ENCODE assay signal across 30 cellular contexts in genomic region chr15:39491115-39491916, GRCh38.
DNase-seq lines count a peak whose midpoint lies in the region; ATAC-seq, FAIRE-seq and TF ChIP-seq lines count a peak whose summit lies in the region.
"Had no signal": no experiment of that assay in that cellular context is flagged by ENCODE, and none has a peak within 500 bp of the region (broad histone marks: within the 10 kb centered on the region; RNA-seq: fewer than 3 reads in every experiment).

No MANE protein-coding gene starts in this region.

- no peak overlapping the region for H3K4me2 ChIP-seq in H9 (ENCODE audit: insufficient read depth, insufficient read length, low read length)
- no peak overlapping the region for H3K4me2 ChIP-seq in endothelial cell of umbilical vein (ENCODE audit: insufficient read depth, low read length)
- H3K4me2 ChIP-seq: PC-9 had no signal

- BruUV-seq in endothelial cell of umbilical vein (replicated peaks; lab: Mats Ljungman, UMichigan), result no TSS peak

- ATAC-seq in right cardiac atrium, result peak in 1 of 2 donors; percentile 22
- ATAC-seq: activated T-cell treated with anti-CD3 and anti-CD28 coated beads, Interleukin-2, amount 50 U/mL, for 4 hours; CD8-positive, alpha-beta T cell; SK-N-SH treated with all-trans-retinoic acid at 6 μM for 48 hours; stimulated activated memory B cell treated with anti-CD40 and anti-IgM and Interleukin-4, amounts not matched to agents 10 μg/mL and 1 μg/mL and 100 μg/mL, for 72 hours; upper lobe of right lung had no signal

- H3K23me2 ChIP-seq in H9 (ENCODE audit: insufficient read length, low read depth, low read length, poor library complexity, severe bottlenecking), result no peaks in the 10 kb centered on the region

- H3K27me3 ChIP-seq in H9 (ENCODE audit: insufficient read depth, low read length), result no peaks in the 10 kb centered on the region
- H3K27me3 ChIP-seq in endothelial cell of umbilical vein (ENCODE audit: control insufficient read depth in 2 of 2, insufficient read depth in 2 of 2, low read length in 2 of 2), result no peaks in the 10 kb centered on the region
- no peaks in the 10 kb centered on the region for H3K27me3 ChIP-seq in right cardiac atrium (ENCODE audit: control insufficient read depth, insufficient read depth)
- H3K27me3 ChIP-seq in stomach smooth muscle (ENCODE audit: control insufficient read depth in 1 of 2, insufficient read depth in 2 of 2, low read length in 2 of 2), result no peaks in the 10 kb centered on the region
- no peaks in the 10 kb centered on the region for H3K27me3 ChIP-seq in dorsolateral prefrontal cortex
- H3K27me3 ChIP-seq: MG63, neutrophil, upper lobe of right lung had no signal

- H3K4me1 ChIP-seq in H9 (ENCODE audit: insufficient read depth, low read length), result no peaks in the 10 kb centered on the region
- peaks cover 7% of the 10 kb centered on the region for H3K4me1 ChIP-seq in endothelial cell of umbilical vein (ENCODE audit: control insufficient read depth, extremely low read depth, insufficient read depth, low read length)
- peaks cover 6% of the 10 kb centered on the region for H3K4me1 ChIP-seq in right cardiac atrium (ENCODE audit: control insufficient read depth, insufficient read depth, low read length)
- H3K4me1 ChIP-seq in stomach smooth muscle (ENCODE audit: control insufficient read depth, insufficient read depth, low read length), result peaks cover 51% of the 10 kb centered on the region

- H2BK20ac ChIP-seq in H9 (ENCODE audit: low read depth, low read length, poor library complexity, severe bottlenecking), result no peak overlapping the region

- H4K5ac ChIP-seq in H9 (ENCODE audit: insufficient read length, low read depth, low read length), result no peak overlapping the region

- no peak overlapping the region for H2BK15ac ChIP-seq in H9 (ENCODE audit: low read depth, low read length)

- H3K9me1 ChIP-seq in endothelial cell of umbilical vein (replicated peaks; ENCODE audit: control insufficient read depth, extremely low read depth, insufficient read depth, low read length), result no peaks in the 10 kb centered on the region

- no peak overlapping the region for H2BK12ac ChIP-seq in H9 (ENCODE audit: insufficient read length, low read depth, low read length)

- no peaks in the 10 kb centered on the region for H3K36me3 ChIP-seq in endothelial cell of umbilical vein (ENCODE audit: control insufficient read depth in 2 of 2, extremely low read depth in 1 of 2, insufficient read depth in 2 of 2, low read length in 2 of 2)
- no peaks in the 10 kb centered on the region for H3K36me3 ChIP-seq in stomach smooth muscle (ENCODE audit: control insufficient read depth in 2 of 2, insufficient read depth in 2 of 2, low read length in 2 of 2)
- H3K36me3 ChIP-seq: MG63, neutrophil, upper lobe of right lung had no signal

- H3K27me3 Mint-ChIP-seq in H9 (ENCODE audit: low read depth), result no peaks in the 10 kb centered on the region; the same call in 1 of the 2 replicates

- H3K23ac ChIP-seq in H9 (ENCODE audit: insufficient read length, low read depth, low read length), result no peak overlapping the region

- CTCF ChIA-PET in endothelial cell of umbilical vein (lab: Charles Lee), result interaction anchor here (1.2 kb wide), 1 partner anchor 20 kb away, joined by 3 read pairs; no protein-coding TSS in a partner anchor

- H3K4me3 Mint-ChIP-seq in H9, result no peak overlapping the region
- H3K4me3 Mint-ChIP-seq: activated naive CD8-positive, alpha-beta T cell treated with anti-CD3 and anti-CD28 coated beads for 36 hours; activated T-cell treated with anti-CD3 and anti-CD28 coated beads, Interleukin-2, amount 50 U/mL, for 4 hours; B cell; CD8-positive, alpha-beta T cell; naive B cell; stimulated activated memory B cell treated with anti-CD40 and anti-IgM and Interleukin-4, amounts not matched to agents 10 μg/mL and 1 μg/mL and 100 μg/mL, for 72 hours; T-helper 1 cell treated with Interleukin-12 subunit alpha and Interleukin-12 subunit beta and Interleukin-4 antibody, amounts not matched to agents 30 μg/mL and 1 μg/mL, for 36 hours had no signal

- H3K4ac ChIP-seq in H9 (ENCODE audit: low read depth, low read length), result no peak overlapping the region

- peak; percentile 49 for FAIRE-seq in endothelial cell of umbilical vein (lab: Jason Lieb, UNC)
- FAIRE-seq: GM19239, HTR-8/SVneo had no signal

- DNase-seq in H9 (no peak), endothelial cell of umbilical vein (ENCODE audit: low read depth, low spot score) (no peak), right cardiac atrium (no peak), DMS53 treated with DMSO at 0.1 percent for 48 hours (lab: John Stamatoyannopoulos, UW; ENCODE audit: unreplicated experiment) (no peak), anterior cingulate cortex (lab: John Stamatoyannopoulos, UW) (no peak), dorsolateral prefrontal cortex (no peak)
- DNase-seq: activated gamma-delta T cell; activated naive CD8-positive, alpha-beta T cell treated with anti-CD3 and anti-CD28 coated beads for 36 hours; activated T-cell treated with anti-CD3 and anti-CD28 coated beads, Interleukin-2, amount 50 U/mL, for 4 hours; CD8-positive, alpha-beta T cell; central memory CD4-positive, alpha-beta T cell; hypothalamus; KG1; mesenchymal stem cell; MG63; naive B cell; NCI-H1105; NCI-H1930; NCI-H526; NK-92 treated with Interleukin-12 subunit alpha and Interleukin-12 subunit beta, amount 100 ng/mL, for 24 hours; PC-9; upper lobe of right lung had no signal

- no peaks in the 10 kb centered on the region for H3K36me3 Mint-ChIP-seq in H9 (ENCODE audit: insufficient read depth in 1 of 3, low read depth in 3 of 3)
- H3K36me3 Mint-ChIP-seq: activated naive CD8-positive, alpha-beta T cell treated with anti-CD3 and anti-CD28 coated beads for 36 hours; CD8-positive, alpha-beta T cell; naive B cell; stimulated activated memory B cell treated with anti-CD40 and anti-IgM and Interleukin-4, amounts not matched to agents 10 μg/mL and 1 μg/mL and 100 μg/mL, for 72 hours had no signal

- TF ChIP-seq CTCF in H9 (conservative IDR thresholded peaks at IDR 0.05) (no peak), endothelial cell of umbilical vein (IDR thresholded peaks at IDR 0.05; ENCODE audit: extremely low read depth in 1 of 2, insufficient read depth in 1 of 2, low read depth in 1 of 2, low read length in 2 of 2) (no peak), dorsolateral prefrontal cortex (IDR thresholded peaks at IDR 0.05 in 54 of 56, conservative IDR thresholded peaks at IDR 0.05 in 2 of 56; ENCODE audit: low read depth in 1 of 56, partially characterized antibody in 56 of 56) (no peak)

- no peak overlapping the region for H3K27ac Mint-ChIP-seq in H9
- H3K27ac Mint-ChIP-seq: activated naive CD8-positive, alpha-beta T cell treated with anti-CD3 and anti-CD28 coated beads for 36 hours; B cell; CD8-positive, alpha-beta T cell; naive B cell; stimulated activated memory B cell treated with anti-CD40 and anti-IgM and Interleukin-4, amounts not matched to agents 10 μg/mL and 1 μg/mL and 100 μg/mL, for 72 hours; T-helper 1 cell treated with Interleukin-12 subunit alpha and Interleukin-12 subunit beta and Interleukin-4 antibody, amounts not matched to agents 30 μg/mL and 1 μg/mL, for 36 hours had no signal

- H3K56ac ChIP-seq in H9 (ENCODE audit: insufficient read length, low read depth, low read length), result no peak overlapping the region

- H3K4me3 ChIP-seq in endothelial cell of umbilical vein (replicated peaks in 1 of 3; ENCODE audit: insufficient read depth in 1 of 3, low read depth in 1 of 3, low read length in 3 of 3) (no peak overlapping the region), right cardiac atrium (ENCODE audit: low read length) (no peak overlapping the region), stomach smooth muscle (ENCODE audit: low read length in 2 of 2) (no peak overlapping the region), dorsolateral prefrontal cortex (no peak overlapping the region)
- H3K4me3 ChIP-seq: MG63, PC-9, upper lobe of right lung had no signal

- POLR2A ChIA-PET in endothelial cell of umbilical vein (lab: Charles Lee), result no interaction called here

- H3K4me1 Mint-ChIP-seq in H9, result no peaks in the 10 kb centered on the region
- H3K4me1 Mint-ChIP-seq: activated naive CD8-positive, alpha-beta T cell treated with anti-CD3 and anti-CD28 coated beads for 36 hours; B cell; naive B cell; stimulated activated memory B cell treated with anti-CD40 and anti-IgM and Interleukin-4, amounts not matched to agents 10 μg/mL and 1 μg/mL and 100 μg/mL, for 72 hours had no signal

- no peak for TF ChIP-seq POLR2A in endothelial cell of umbilical vein (IDR thresholded peaks at IDR 0.05; ENCODE audit: low read depth, low read length)

- dilution Hi-C loops in endothelial cell of umbilical vein (cut with MboI; ENCODE audit: extremely low pct_ligation_motif_present, low sequenced_read_pairs), result no loop called here

- H2AFZ ChIP-seq in H9 (ENCODE audit: low read length) (peak overlapping the region; percentile 22), endothelial cell of umbilical vein (ENCODE audit: low read depth, low read length) (no peak overlapping the region)
- H2AFZ ChIP-seq: PC-9 had no signal

- no peaks in the 10 kb centered on the region for H3K79me2 ChIP-seq in H9 (ENCODE audit: insufficient read depth, low read length)
- H3K79me2 ChIP-seq in endothelial cell of umbilical vein (ENCODE audit: control insufficient read depth, insufficient read depth, low read length), result no peaks in the 10 kb centered on the region

- no peaks in the 10 kb centered on the region for H3K9me3 Mint-ChIP-seq in H9
- H3K9me3 Mint-ChIP-seq: activated naive CD8-positive, alpha-beta T cell treated with anti-CD3 and anti-CD28 coated beads for 36 hours; activated T-cell treated with anti-CD3 and anti-CD28 coated beads, Interleukin-2, amount 50 U/mL, for 4 hours; CD8-positive, alpha-beta T cell; naive B cell; stimulated activated memory B cell treated with anti-CD40 and anti-IgM and Interleukin-4, amounts not matched to agents 10 μg/mL and 1 μg/mL and 100 μg/mL, for 72 hours; T-helper 1 cell treated with Interleukin-12 subunit alpha and Interleukin-12 subunit beta and Interleukin-4 antibody, amounts not matched to agents 30 μg/mL and 1 μg/mL, for 36 hours had no signal

- no peaks in the 10 kb centered on the region for H3K9me3 ChIP-seq in H9 (ENCODE audit: control insufficient read depth, low read depth, low read length)
- no peaks in the 10 kb centered on the region for H3K9me3 ChIP-seq in endothelial cell of umbilical vein (replicated peaks; ENCODE audit: control insufficient read depth, insufficient read depth, low read length)
- no peaks in the 10 kb centered on the region for H3K9me3 ChIP-seq in right cardiac atrium (ENCODE audit: control insufficient read depth, low read length)
- no peaks in the 10 kb centered on the region for H3K9me3 ChIP-seq in stomach smooth muscle (ENCODE audit: control insufficient read depth in 2 of 2, low read length in 2 of 2)
- H3K9me3 ChIP-seq: MG63, neutrophil, upper lobe of right lung had no signal

- no peaks in the 10 kb centered on the region for H4K20me1 ChIP-seq in H9 (ENCODE audit: control insufficient read depth, insufficient read depth, insufficient read length)
- no peaks in the 10 kb centered on the region for H4K20me1 ChIP-seq in endothelial cell of umbilical vein (replicated peaks; ENCODE audit: control insufficient read depth, extremely low read depth, insufficient read depth, low read length)

- H3K79me1 ChIP-seq in H9 (ENCODE audit: insufficient read depth, low read depth, low read length, poor library complexity, severe bottlenecking), result no peaks in the 10 kb centered on the region

- intact Hi-C loops in endothelial cell of umbilical vein (cut with micrococcal nuclease) (no loop called here), right cardiac atrium (cut with DNase I) (loop anchor here in 1 of 4 donors (10.0 kb wide), 1 partner anchor 57 kb away; no protein-coding TSS in a partner anchor), dorsolateral prefrontal cortex (cut with DNase I) (no loop called here)

- no peak overlapping the region for H2AK5ac ChIP-seq in H9 (ENCODE audit: insufficient read length, low read length)

- H3K27ac ChIP-seq in H9 (ENCODE audit: insufficient read length, low read depth, low read length) (no peak overlapping the region), endothelial cell of umbilical vein (ENCODE audit: insufficient read depth, low read depth, low read length) (no peak overlapping the region), right cardiac atrium (ENCODE audit: low read length) (peak overlapping the region; percentile 23), stomach smooth muscle (ENCODE audit: low read length) (peak overlapping the region; percentile 85), dorsolateral prefrontal cortex (peak overlapping the region in 1 of 59 donors; percentile 22)
- H3K27ac ChIP-seq: neutrophil, PC-9, upper lobe of right lung had no signal

- H3K9ac ChIP-seq in H9 (ENCODE audit: extremely low read depth, insufficient read length, low read length), result no peak overlapping the region
- H3K9ac ChIP-seq in endothelial cell of umbilical vein (replicated peaks; ENCODE audit: extremely low read depth, insufficient read depth, low read length), result no peak overlapping the region
- peak overlapping the region; percentile 46 to 48 for H3K9ac ChIP-seq in stomach smooth muscle (ENCODE audit: low read length in 2 of 2)

- WGBS in H9 (ENCODE audit: extremely low coverage, insufficient read length, low lambda C conversion rate), result no CpG with 5 or more reads among the region's 13 CpGs
- 71% methylated on average over 13 of the region's 13 CpGs for WGBS in right cardiac atrium

- H4K8ac ChIP-seq in H9 (replicated peaks; ENCODE audit: insufficient read length, low read depth, low read length), result no peak overlapping the region

- no peak overlapping the region for H2BK120ac ChIP-seq in H9 (ENCODE audit: low read depth, low read length, poor library complexity, severe bottlenecking)

- no peak overlapping the region for H4K91ac ChIP-seq in H9 (ENCODE audit: insufficient read length, low read depth, low read length)

- H2BK5ac ChIP-seq in H9 (ENCODE audit: insufficient read length, low read length), result no peak overlapping the region

- H3K18ac ChIP-seq in H9 (ENCODE audit: insufficient read length, low read depth, low read length), result no peak overlapping the region

- H3K14ac ChIP-seq in H9 (ENCODE audit: insufficient read depth, low read length), result no peak overlapping the region

- no peak overlapping the region for H3T11ph ChIP-seq in H9 (ENCODE audit: low read length)

Comparison
In these comparisons a context has a peak if more than half of its experiments do, and no peak if none do; other contexts are left out.
1. H3K27ac ChIP-seq: peak in right cardiac atrium (single experiment) and stomach smooth muscle (single experiment); none in H9 (single experiment) and endothelial cell of umbilical vein (single experiment).
2. H3K9ac ChIP-seq: peak in stomach smooth muscle (2 of 2); none in H9 (single experiment) and endothelial cell of umbilical vein (single experiment).